24 cellular contexts compared by ENCODE assay signal in the genomic region with DNA sequence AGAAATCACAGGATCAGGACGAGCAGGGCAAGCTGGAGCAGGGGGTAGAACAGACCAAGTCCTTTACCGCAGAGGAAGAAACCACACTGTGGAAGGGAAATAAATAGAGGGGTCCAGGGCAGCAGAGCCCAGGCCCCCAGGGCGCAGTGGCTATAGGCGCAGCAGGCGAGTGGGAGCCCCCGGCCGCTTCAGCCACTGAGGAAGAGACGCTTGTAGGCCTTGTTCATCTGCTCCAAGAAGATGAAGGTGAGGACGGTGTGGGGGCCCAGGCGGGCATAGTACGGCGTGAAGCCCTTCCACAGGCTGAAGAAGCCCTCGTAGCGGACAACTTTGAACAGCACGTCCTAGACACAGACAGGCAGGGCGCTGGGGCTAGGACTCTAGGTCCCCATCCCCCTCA. TPM values are rescaled to one million over a fixed set of nuclear protein-coding genes. Genes with fewer than 3 reads are reported as not detected.
DNase-seq lines count a peak whose midpoint lies in the region; ATAC-seq and TF ChIP-seq lines count a peak whose summit lies in the region.
"Had no signal": no experiment of that assay in that cellular context is flagged by ENCODE, and none has a peak within 500 bp of the region (broad histone marks: within the 10 kb centered on the region; RNA-seq: fewer than 3 reads in every experiment).

No MANE protein-coding gene starts in this region.

- 98% methylated on average over 16 of the region's 16 CpGs for WGBS in mesenchymal stem cell

- H3K23ac ChIP-seq in mesenchymal stem cell (ENCODE audit: low read length in 2 of 2), result no peak overlapping the region

- no peak overlapping the region for H2BK15ac ChIP-seq in mesenchymal stem cell (ENCODE audit: low read depth, poor library complexity, severe bottlenecking)

- H3K27me3 ChIP-seq in Panc1 (ENCODE audit: control insufficient read depth, insufficient read depth, low read length), result no peaks in the 10 kb centered on the region
- H3K27me3 ChIP-seq in mesenchymal stem cell (ENCODE audit: control insufficient read depth in 1 of 2, insufficient read depth in 1 of 2, low read length in 2 of 2), result no peaks in the 10 kb centered on the region
- no peaks in the 10 kb centered on the region for H3K27me3 ChIP-seq in skeletal muscle tissue (ENCODE audit: control insufficient read depth in 3 of 3, insufficient read depth in 3 of 3, low read length in 3 of 3)
- H3K27me3 ChIP-seq in left lung, result no peaks in the 10 kb centered on the region
- H3K27me3 ChIP-seq: pancreas, transverse colon had no signal

- H3K9ac ChIP-seq in mesenchymal stem cell (ENCODE audit: low read length) (peak overlapping the region; percentile 97), skeletal muscle tissue (ENCODE audit: low read depth in 1 of 3, low read length in 3 of 3) (peak overlapping the region; percentile 43 to 99 (median 46))

- peaks cover 31% of the 10 kb centered on the region for H3K79me1 ChIP-seq in mesenchymal stem cell (replicated peaks; ENCODE audit: low read length, poor library complexity, severe bottlenecking)

- intact Hi-C loops in activated CD4-positive, alpha-beta T cell treated with anti-CD3 and anti-CD28 coated beads for 36 hours (cut with DNase I, micrococcal nuclease), result no loop called here
- intact Hi-C loops in Panc1 (cut with micrococcal nuclease; ENCODE audit: unreplicated experiment) (no loop called here), left lung (cut with DNase I) (no loop called here)

- peaks cover 42% of the 10 kb centered on the region for H3K4me1 Mint-ChIP-seq in activated CD4-positive, alpha-beta T cell treated with anti-CD3 and anti-CD28 coated beads for 36 hours

- DNase-seq in activated CD4-positive, alpha-beta T cell treated with anti-CD3 and anti-CD28 coated beads for 36 hours, result no peak
- no peak for DNase-seq in activated CD4-positive, alpha-beta T cell treated with anti-CD3 and anti-CD28 coated beads for 4 hours
- DNase-seq in Panc1 (ENCODE audit: low read depth, low spot score), result no peak
- no peak for DNase-seq in mesenchymal stem cell
- DNase-seq in left lung, result no peak
- DNase-seq: 8988T; activated CD4-positive, CD25-positive, alpha-beta regulatory T cell; activated naive CD4-positive, alpha-beta T cell treated with anti-CD3 and anti-CD28 coated beads for 36 hours; head of caudate nucleus; NCI-H1417 treated with DMSO at 0.1 percent for 48 hours; NCI-H2171 treated with DMSO at 0.1 percent for 48 hours; NCI-H774; PC-3; stimulated activated naive CD4-positive, alpha-beta T cell treated with Interleukin-2 at 50 U/mL for 16 hours; transverse colon had no signal

- H3K27ac ChIP-seq in Panc1 (ENCODE audit: low read length) (no peak overlapping the region), mesenchymal stem cell (ENCODE audit: low read length, poor library complexity, severe bottlenecking) (no peak overlapping the region), skeletal muscle tissue (ENCODE audit: low read depth, low read length) (peak overlapping the region; percentile 92), left lung (no peak overlapping the region)
- H3K27ac ChIP-seq: pancreas, transverse colon had no signal

- H2BK12ac ChIP-seq in mesenchymal stem cell (ENCODE audit: low read length in 2 of 2), result no peak overlapping the region

- TSS peak; percentile 31 for BruUV-seq in Panc1 (replicated peaks; lab: Mats Ljungman, UMichigan)

- H2BK5ac ChIP-seq in mesenchymal stem cell (ENCODE audit: low read depth, low read length, poor library complexity, severe bottlenecking), result no peak overlapping the region

- H3K27me3 Mint-ChIP-seq in activated CD4-positive, alpha-beta T cell treated with anti-CD3 and anti-CD28 coated beads for 36 hours, result no peaks in the 10 kb centered on the region

- POLR2A ChIA-PET in activated CD4-positive, alpha-beta T cell treated with anti-CD3 and anti-CD28 coated beads for 36 hours (lab: Charles Lee), result no interaction called here
- POLR2A ChIA-PET in Panc1 (lab: Charles Lee), result no interaction called here

- no peak overlapping the region for H3K4me3 ChIP-seq in Panc1 (ENCODE audit: low read depth in 2 of 2, low read length in 2 of 2)
- no peak overlapping the region for H3K4me3 ChIP-seq in mesenchymal stem cell (ENCODE audit: insufficient read depth in 1 of 2, low read depth in 1 of 2, low read length in 2 of 2)
- H3K4me3 ChIP-seq in skeletal muscle tissue (ENCODE audit: low read length in 3 of 3), result no peak overlapping the region
- no peak overlapping the region for H3K4me3 ChIP-seq in left lung
- H3K4me3 ChIP-seq: pancreas, transverse colon had no signal

- H2BK120ac ChIP-seq in mesenchymal stem cell (ENCODE audit: low read depth, low read length), result no peak overlapping the region

- H3K4ac ChIP-seq in mesenchymal stem cell (ENCODE audit: low read depth in 1 of 2, low read length in 2 of 2), result no peak overlapping the region

- H3K9me3 ChIP-seq in Panc1 (ENCODE audit: control insufficient read depth, insufficient read depth, low read depth, low read length) (no peaks in the 10 kb centered on the region), mesenchymal stem cell (ENCODE audit: control insufficient read depth, low read length) (no peaks in the 10 kb centered on the region), skeletal muscle tissue (ENCODE audit: control insufficient read depth in 3 of 3, low read length in 3 of 3) (no peaks in the 10 kb centered on the region), left lung (no peaks in the 10 kb centered on the region)
- H3K9me3 ChIP-seq: pancreas, transverse colon had no signal

- no peak overlapping the region for H4K8ac ChIP-seq in mesenchymal stem cell (ENCODE audit: low read length)

- no peak overlapping the region for H3K27ac Mint-ChIP-seq in activated CD4-positive, alpha-beta T cell treated with anti-CD3 and anti-CD28 coated beads for 36 hours

- CTCF ChIA-PET in activated CD4-positive, alpha-beta T cell treated with anti-CD3 and anti-CD28 coated beads for 36 hours (lab: Charles Lee), result no interaction called here
- CTCF ChIA-PET in Panc1 (lab: Charles Lee), result no interaction called here

- no peak overlapping the region for H3K14ac ChIP-seq in mesenchymal stem cell (ENCODE audit: low read length in 2 of 2)

- H3K18ac ChIP-seq in mesenchymal stem cell (ENCODE audit: low read depth in 1 of 2, low read length in 2 of 2), result no peak overlapping the region

- in situ Hi-C loops in Panc1 (cut with HindIII; ENCODE audit: low pct_unique_long_range_greater_than_20kb, low sequenced_read_pairs), result no loop called here

- peaks cover 55% of the 10 kb centered on the region for H3K36me3 Mint-ChIP-seq in activated CD4-positive, alpha-beta T cell treated with anti-CD3 and anti-CD28 coated beads for 36 hours (ENCODE audit: low read depth)

- no peaks in the 10 kb centered on the region for H3K9me3 Mint-ChIP-seq in activated CD4-positive, alpha-beta T cell treated with anti-CD3 and anti-CD28 coated beads for 36 hours (ENCODE audit: low read depth)
- H3K9me3 Mint-ChIP-seq: activated naive CD4-positive, alpha-beta T cell treated with anti-CD3 and anti-CD28 coated beads for 36 hours had no signal

- no peak for ATAC-seq in activated CD4-positive, alpha-beta T cell treated with anti-CD3 and anti-CD28 coated beads for 36 hours
- ATAC-seq in Panc1, result no peak
- no peak for ATAC-seq in HG03342 (IDR thresholded peaks at IDR 0.05; ENCODE audit: unreplicated experiment)
- no peak for ATAC-seq in HG02571 (IDR thresholded peaks at IDR 0.05; ENCODE audit: unreplicated experiment)
- ATAC-seq in left lung, result no peak
- ATAC-seq: HCT116, HepG2, pancreas, PC-3, sciatic nerve had no signal

- H4K91ac ChIP-seq in mesenchymal stem cell (ENCODE audit: low read length), result no peak overlapping the region

- H3K36me3 ChIP-seq in Panc1 (ENCODE audit: control insufficient read depth, insufficient read depth, low read length) (peaks cover 11% of the 10 kb centered on the region), mesenchymal stem cell (ENCODE audit: control insufficient read depth in 1 of 2, insufficient read depth in 2 of 2, low read depth in 1 of 2, low read length in 2 of 2) (peaks cover 42 to 50% of the 10 kb centered on the region in 2 experiments), skeletal muscle tissue (ENCODE audit: control insufficient read depth in 3 of 3, insufficient read depth in 3 of 3, low read length in 3 of 3) (peaks cover 27 to 40% (median 34%) of the 10 kb centered on the region in 3 donors), left lung (peaks cover 0 to 31% of the 10 kb centered on the region in 2 donors)

- H3K4me2 ChIP-seq in mesenchymal stem cell (ENCODE audit: low read length, poor library complexity, severe bottlenecking), result no peak overlapping the region

- peaks cover 9% of the 10 kb centered on the region for H3K4me1 ChIP-seq in Panc1 (ENCODE audit: control insufficient read depth, insufficient read depth, low read length)
- H3K4me1 ChIP-seq in mesenchymal stem cell (ENCODE audit: control insufficient read depth, insufficient read depth, low read depth, low read length), result peaks cover 34% of the 10 kb centered on the region
- peaks cover 62 to 71% (median 68%) of the 10 kb centered on the region in 3 donors for H3K4me1 ChIP-seq in skeletal muscle tissue (ENCODE audit: control insufficient read depth in 3 of 3, insufficient read depth in 3 of 3, low read length in 3 of 3)
- H3K4me1 ChIP-seq in left lung, result peaks cover 25 to 42% of the 10 kb centered on the region in 2 donors

- H2AK5ac ChIP-seq in mesenchymal stem cell (ENCODE audit: low read length, severe bottlenecking), result no peak overlapping the region

- H3K4me3 Mint-ChIP-seq in activated CD4-positive, alpha-beta T cell treated with anti-CD3 and anti-CD28 coated beads for 36 hours, result peak overlapping the region; percentile 99

- no peak for TF ChIP-seq CTCF in Panc1 (IDR thresholded peaks at IDR 0.05)
- no peak for TF ChIP-seq CTCF in left lung (IDR thresholded peaks at IDR 0.05)

- H2AFZ ChIP-seq in mesenchymal stem cell (ENCODE audit: low read depth, low read length), result no peak overlapping the region

RNA-seq across cellular contexts. Expression of a gene that starts 2.3 kb away (rescaled TPM):
- total RNA-seq in activated CD4-positive, alpha-beta T cell treated with anti-CD3 and anti-CD28 coated beads for 36 hours, result 10 to 100 TPM; 74.2 to 77.9 TPM
- total RNA-seq in Panc1 (2021; ENCODE audit: unreplicated experiment) (65.9 TPM), skeletal muscle tissue (59.5 TPM), left lung (10 to 100 TPM; 58.6 to 70.5 TPM)
- polyA plus RNA-seq in Panc1 (2012; ENCODE audit: insufficient read length), result 85.2 TPM
- 37.5 TPM for polyA plus RNA-seq in mesenchymal stem cell (2013, experiment 1 of 2)
- 36.9 TPM for polyA plus RNA-seq in mesenchymal stem cell (2013, experiment 2 of 2)

RNA-seq across cellular contexts. Expression of a gene that starts 2.5 kb away (rescaled TPM):
- 100 to 1,000 TPM; 147 to 189 TPM for total RNA-seq in activated CD4-positive, alpha-beta T cell treated with anti-CD3 and anti-CD28 coated beads for 36 hours
- total RNA-seq in Panc1 (2021; ENCODE audit: unreplicated experiment), result 95.8 TPM
- polyA plus RNA-seq in Panc1 (2012; ENCODE audit: insufficient read length), result 113 TPM
- polyA plus RNA-seq in mesenchymal stem cell (2013, experiment 1 of 2), result 84.3 TPM
- 84.9 TPM for polyA plus RNA-seq in mesenchymal stem cell (2013, experiment 2 of 2)
- 12.0 TPM for total RNA-seq in skeletal muscle tissue
- 100 to 1,000 TPM; 102 to 108 TPM for total RNA-seq in left lung

RNA-seq across cellular contexts. Expression of a gene that starts 5.5 kb away (rescaled TPM):
- not detected for total RNA-seq in activated CD4-positive, alpha-beta T cell treated with anti-CD3 and anti-CD28 coated beads for 36 hours
- total RNA-seq in Panc1 (2021; ENCODE audit: unreplicated experiment) (0.15 TPM), skeletal muscle tissue (under 0.01 TPM), left lung (under 1 TPM; 0.31 to 0.96 TPM)
- polyA plus RNA-seq in Panc1 (2012; ENCODE audit: insufficient read length), result 0.52 TPM
- polyA plus RNA-seq in mesenchymal stem cell (2013, experiment 1 of 2), result 0.03 TPM
- polyA plus RNA-seq in mesenchymal stem cell (2013, experiment 2 of 2), result not detected
- total RNA-seq: activated naive CD4-positive, alpha-beta T cell treated with anti-CD3 and anti-CD28 coated beads for 36 hours; HepG2; PC-3; sciatic nerve; T-helper 2 cell treated with Interferon-gamma antibody and Interleukin-4, amounts not matched to agents 100 ng/mL and 5 ng/mL, for 36 hours; transverse colon had no signal
- polyA plus RNA-seq: BJ, HepG2 had no signal

RNA-seq across cellular contexts. Expression of a gene that starts 10.8 kb away (rescaled TPM):
- 1,000 to 10,000 TPM; 1,809 to 1,911 TPM for total RNA-seq in activated CD4-positive, alpha-beta T cell treated with anti-CD3 and anti-CD28 coated beads for 36 hours
- total RNA-seq in Panc1 (2021; ENCODE audit: unreplicated experiment) (1,074 TPM), skeletal muscle tissue (137 TPM), left lung (100 to 1,000 TPM; 619 to 987 TPM)
- polyA plus RNA-seq in Panc1 (2012; ENCODE audit: insufficient read length), result 3,457 TPM
- polyA plus RNA-seq in mesenchymal stem cell (2013, experiment 1 of 2), result 1,651 TPM
- polyA plus RNA-seq in mesenchymal stem cell (2013, experiment 2 of 2), result 1,671 TPM

RNA-seq across cellular contexts. Expression of a gene that starts 13.4 kb away (rescaled TPM):
- 10 to 100 TPM; 32.0 to 32.9 TPM for total RNA-seq in activated CD4-positive, alpha-beta T cell treated with anti-CD3 and anti-CD28 coated beads for 36 hours
- 23.4 TPM for total RNA-seq in Panc1 (2021; ENCODE audit: unreplicated experiment)
- 45.8 TPM for polyA plus RNA-seq in Panc1 (2012; ENCODE audit: insufficient read length)
- polyA plus RNA-seq in mesenchymal stem cell (2013, experiment 1 of 2), result 3.9 TPM
- polyA plus RNA-seq in mesenchymal stem cell (2013, experiment 2 of 2), result 3.3 TPM
- 2,880 TPM for total RNA-seq in skeletal muscle tissue
- total RNA-seq in left lung, result 10 to 100 TPM; 15.0 to 15.9 TPM
